ENCODE assay signal across 23 cellular contexts in genomic region chr5:19044931-19045695, GRCh38.
A peak's percentile ranks its signal among the peaks of the same experiment; 100 is the strongest.
DNase-seq lines count a peak whose midpoint lies in the region; ATAC-seq and TF ChIP-seq lines count a peak whose summit lies in the region.
"Had no signal": no experiment of that assay in that cellular context is flagged by ENCODE, and none has a peak within 500 bp of the region (broad histone marks: within the 10 kb centered on the region; RNA-seq: fewer than 3 reads in every experiment).

No MANE protein-coding gene starts in this region.

- H3K27me3 Mint-ChIP-seq in GM23338 (ENCODE audit: insufficient read depth, low read depth, poor library complexity) = no peaks in the 10 kb centered on the region
- no peaks in the 10 kb centered on the region for H3K27me3 Mint-ChIP-seq in endodermal cell (ENCODE audit: insufficient read depth)
- H3K27me3 Mint-ChIP-seq: CD4-positive, CD25-positive, alpha-beta regulatory T cell; effector memory CD8-positive, alpha-beta T cell had no signal

- H3K4me1 ChIP-seq in GM23338 (ENCODE audit: insufficient read depth) (peaks cover 4% of the 10 kb centered on the region; the same call in 1 of the 2 replicates), endodermal cell (ENCODE audit: control insufficient read depth, insufficient read depth, low read length) (no peaks in the 10 kb centered on the region)
- H3K4me1 ChIP-seq: colonic mucosa, esophagus muscularis mucosa, SJSA1 had no signal

- DNase-seq in GM23338 (ENCODE audit: low spot score) (no peak), HuH-7 (ENCODE audit: low spot score) (peak; percentile 6), RPMI8226 (peak; percentile 88), endodermal cell (peak; percentile 79), NCI-H2196 (lab: John Stamatoyannopoulos, UW; ENCODE audit: unreplicated experiment) (no peak), GM10248 (ENCODE audit: extremely low spot score) (no peak), epidermal melanocyte (ENCODE audit: insufficient read length, low spot score) (no peak), retina (no peak)
- DNase-seq: activated gamma-delta T cell treated with Interleukin-2 at 50 U/mL for 16 hours; brain microvascular endothelial cell; CD4-positive, CD25-positive, alpha-beta regulatory T cell; colonic mucosa; effector memory CD8-positive, alpha-beta T cell; foreskin melanocyte; GDM1; mesenchymal stem cell; NCI-H1105; occipital lobe; PC-9; trophoblast cell had no signal

- H3K79me2 ChIP-seq in GM23338 (replicated peaks; ENCODE audit: insufficient read depth) = no peaks in the 10 kb centered on the region

- H3K27me3 ChIP-seq in GM23338 (ENCODE audit: insufficient read depth) (no peaks in the 10 kb centered on the region), endodermal cell (ENCODE audit: control insufficient read depth, insufficient read depth, low read length, poor library complexity, severe bottlenecking) (no peaks in the 10 kb centered on the region)
- H3K27me3 ChIP-seq: brain microvascular endothelial cell, colonic mucosa, esophagus muscularis mucosa, SJSA1 had no signal

- POLR2A ChIA-PET in GM10248 (lab: Yijun Ruan, JAX) = no interaction called here

- H3K4me1 Mint-ChIP-seq in GM23338 (peaks cover 6% of the 10 kb centered on the region), endodermal cell (peaks cover 13% of the 10 kb centered on the region)
- H3K4me1 Mint-ChIP-seq: CD4-positive, CD25-positive, alpha-beta regulatory T cell had no signal

- H3K36me3 Mint-ChIP-seq in GM23338 (ENCODE audit: low read depth) (0 out of 3 replicates have a peak, but pooled peaks cover 6% of the 10 kb centered on the region), endodermal cell (ENCODE audit: low read depth) (no peaks in the 10 kb centered on the region)
- H3K36me3 Mint-ChIP-seq: CD4-positive, CD25-positive, alpha-beta regulatory T cell had no signal

- H3K4me3 ChIP-seq in GM23338 (no peak overlapping the region), endodermal cell (ENCODE audit: low read length) (no peak overlapping the region)
- H3K4me3 ChIP-seq: colonic mucosa, esophagus muscularis mucosa, PC-9, SJSA1 had no signal

- no peak overlapping the region for H3K4me2 ChIP-seq in GM23338
- H3K4me2 ChIP-seq: PC-9 had no signal

- no peaks in the 10 kb centered on the region for H4K20me1 ChIP-seq in GM23338 (replicated peaks; ENCODE audit: insufficient read depth)

- H3K9me2 ChIP-seq in GM23338 (ENCODE audit: insufficient read depth) = peaks cover 7% of the 10 kb centered on the region

- ATAC-seq in GM23338 = no peak; the same call in 1 of the 3 replicates
- ATAC-seq: effector memory CD8-positive, alpha-beta T cell had no signal

- 78 to 82% methylated on average over 1 to 7 of the region's 7 CpGs for WGBS in endodermal cell (ENCODE audit: insufficient coverage in 1 of 2, insufficient read length in 1 of 2), 2 experiments

- no peaks in the 10 kb centered on the region for H3K9me3 ChIP-seq in endodermal cell (ENCODE audit: control insufficient read depth, low read length)
- H3K9me3 ChIP-seq: colonic mucosa, esophagus muscularis mucosa had no signal

- no peak for TF ChIP-seq CTCF in GM23338 (conservative IDR thresholded peaks at IDR 0.05; ENCODE audit: low read depth in 2 of 2)
- no peak for TF ChIP-seq CTCF in endodermal cell (conservative IDR thresholded peaks at IDR 0.05)
- TF ChIP-seq CTCF in GM10248 (IDR thresholded peaks at IDR 0.05; ENCODE audit: control extremely low read depth, extremely low read depth, low read depth, missing control alignments) = no peak

- no peaks in the 10 kb centered on the region for H3F3A ChIP-seq in GM23338 (replicated peaks; ENCODE audit: low read depth)

- H3K36me3 ChIP-seq in GM23338 (ENCODE audit: insufficient read depth) (no peaks in the 10 kb centered on the region; the same call in 1 of the 2 replicates), endodermal cell (ENCODE audit: control insufficient read depth, insufficient read depth, low read length) (no peaks in the 10 kb centered on the region)
- H3K36me3 ChIP-seq: brain microvascular endothelial cell, colonic mucosa, esophagus muscularis mucosa, SJSA1 had no signal

- H3K9me3 Mint-ChIP-seq in GM23338 = no peaks in the 10 kb centered on the region; the same call in 2 of the 3 replicates
- no peaks in the 10 kb centered on the region for H3K9me3 Mint-ChIP-seq in endodermal cell

- H3K27ac ChIP-seq in GM23338 (ENCODE audit: low read depth) (no peak overlapping the region), endodermal cell (ENCODE audit: low read depth, low read length) (no peak overlapping the region)
- H3K27ac ChIP-seq: brain microvascular endothelial cell, colonic mucosa, esophagus muscularis mucosa, PC-9, SJSA1 had no signal

- CTCF ChIA-PET in GM10248 (lab: Yijun Ruan, JAX) = no interaction called here

- H3K27ac Mint-ChIP-seq in GM23338 = no peak overlapping the region; the same call in 1 of the 2 replicates
- no peak overlapping the region for H3K27ac Mint-ChIP-seq in endodermal cell
- H3K27ac Mint-ChIP-seq: CD4-positive, CD25-positive, alpha-beta regulatory T cell; effector memory CD8-positive, alpha-beta T cell; T-helper 1 cell treated with Interleukin-12 subunit alpha and Interleukin-12 subunit beta and Interleukin-4 antibody, amounts not matched to agents 30 μg/mL and 1 μg/mL, for 36 hours had no signal

- H3K9ac ChIP-seq in endodermal cell (ENCODE audit: extremely low read depth, low read length, poor library complexity, severe bottlenecking) = no peak overlapping the region

- H2AFZ ChIP-seq in GM23338 = peak overlapping the region; percentile 90
- H2AFZ ChIP-seq: PC-9 had no signal

- H3K4me3 Mint-ChIP-seq in GM23338 (no peak overlapping the region), endodermal cell (no peak overlapping the region)
- H3K4me3 Mint-ChIP-seq: CD4-positive, CD25-positive, alpha-beta regulatory T cell; effector memory CD8-positive, alpha-beta T cell; T-helper 1 cell treated with Interleukin-12 subunit alpha and Interleukin-12 subunit beta and Interleukin-4 antibody, amounts not matched to agents 30 μg/mL and 1 μg/mL, for 36 hours had no signal

TF ChIP-seq in GM23338, 12 proteins besides CTCF, POLR2A, EP300 and RAD21 (continues in another document):
- no peak for TF ChIP-seq JUNB (IDR thresholded peaks at IDR 0.05; ENCODE audit: unreplicated experiment)
- no peak for TF ChIP-seq STAT1 (IDR thresholded peaks at IDR 0.05; ENCODE audit: unreplicated experiment)
- TF ChIP-seq CREB1 (CRISPR knock-in tag; IDR thresholded peaks at IDR 0.05; ENCODE audit: low read depth) = no peak
- TF ChIP-seq ETS1 (IDR thresholded peaks at IDR 0.05) = no peak

Comparison
In these comparisons a context has a peak if more than half of its experiments do, and no peak if none do; other contexts are left out.
1. DNase-seq: peak in HuH-7 (single experiment), RPMI8226 (single experiment) and endodermal cell (single experiment); none in GM23338 (single experiment), NCI-H2196 (single experiment), GM10248 (single experiment), epidermal melanocyte (single experiment) and retina (single experiment).